8 cellular contexts compared by ENCODE assay signal in the genomic region with DNA sequence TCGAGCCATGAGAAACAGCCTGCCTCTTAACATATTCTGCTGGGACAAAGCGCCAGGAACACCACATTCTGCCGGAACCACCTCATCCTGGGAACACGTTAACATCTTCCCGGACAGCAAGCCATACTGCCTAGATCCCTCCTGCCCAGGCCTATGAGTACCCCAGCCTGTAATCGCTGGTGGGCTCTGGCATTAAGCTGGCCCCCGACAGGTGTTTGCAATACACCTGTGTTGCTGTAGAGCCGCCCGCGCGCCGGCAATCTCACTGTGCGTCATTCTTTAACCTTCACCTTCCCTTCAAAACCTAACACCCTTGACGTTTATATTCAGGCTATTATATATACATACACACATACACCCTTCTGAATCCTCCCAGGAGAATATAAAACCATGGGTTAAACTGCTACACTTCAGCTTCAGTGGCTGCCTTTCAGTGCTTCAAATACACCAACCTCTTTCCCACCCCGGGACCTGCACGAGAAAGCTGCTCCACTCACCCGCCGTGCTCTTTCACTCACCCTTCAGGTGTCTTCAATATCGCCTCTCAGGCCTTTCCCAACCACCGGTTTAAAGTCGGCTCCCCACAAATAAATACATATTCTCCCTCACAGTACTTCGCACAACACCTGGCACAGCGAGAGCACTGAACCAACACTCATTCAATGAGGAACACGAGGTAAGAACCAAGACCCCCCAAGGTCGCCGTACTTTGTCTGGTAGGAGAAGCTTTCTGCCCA. TPM values are rescaled to one million over a fixed set of nuclear protein-coding genes. Genes with fewer than 3 reads are reported as not detected.
A peak's percentile ranks its signal among the peaks of the same experiment; 100 is the strongest.
DNase-seq lines count a peak whose midpoint lies in the region; ATAC-seq, FAIRE-seq and TF ChIP-seq lines count a peak whose summit lies in the region.

No MANE protein-coding gene starts in this region.

- H4K20me1 ChIP-seq in IMR-90 (ENCODE audit: insufficient read depth, low read length): peaks cover 20% of the 10 kb centered on the region

- no peak overlapping the region for H3K56ac ChIP-seq in IMR-90 (ENCODE audit: extremely low read depth, insufficient read depth, low read length)

- no TSS peak for BruUV-seq in IMR-90 (replicated peaks; lab: Mats Ljungman, UMichigan)

- H4K8ac ChIP-seq in IMR-90 (ENCODE audit: low read depth in 2 of 2, low read length in 2 of 2): no peak overlapping the region

- POLR2A ChIA-PET in IMR-90 (lab: Charles Lee; ENCODE audit: unreplicated experiment): no interaction called here

- 0 out of 2 replicates have a peak, but pooled peaks have one; percentile 3 for TF ChIP-seq CTCF in IMR-90 (conservative IDR thresholded peaks at IDR 0.05; ENCODE audit: low read depth, low read length)
- no peak for TF ChIP-seq CTCF in bronchial epithelial cell (IDR thresholded peaks at IDR 0.05; ENCODE audit: insufficient read depth, low read length, severe bottlenecking)

- H4K5ac ChIP-seq in IMR-90 (ENCODE audit: low read depth, low read length): no peak overlapping the region

- no peak overlapping the region for H3K18ac ChIP-seq in IMR-90 (ENCODE audit: low read depth, low read length)

- no peak overlapping the region for H2BK15ac ChIP-seq in IMR-90 (ENCODE audit: low read depth, low read length)

- H3K27me3 ChIP-seq in IMR-90 (ENCODE audit: control insufficient read depth, insufficient read depth, low read length): no peaks in the 10 kb centered on the region; the same call in 1 of the 2 replicates
- H3K27me3 ChIP-seq in bronchial epithelial cell (ENCODE audit: control insufficient read depth, insufficient read depth, low read length): no peaks in the 10 kb centered on the region
- H3K27me3 ChIP-seq in mucosa of stomach (ENCODE audit: control insufficient read depth, insufficient read depth, low read length): no peaks in the 10 kb centered on the region

- H3K9me1 ChIP-seq in IMR-90 (ENCODE audit: insufficient read depth, low read length): peaks cover 18% of the 10 kb centered on the region

- CTCF ChIA-PET in IMR-90 (lab: Yijun Ruan, JAX): interaction anchor here (1.1 kb wide), 1 partner anchor 13 kb away, joined by 3 read pairs; no protein-coding TSS in a partner anchor

- no peak overlapping the region for H2AK5ac ChIP-seq in IMR-90 (ENCODE audit: low read depth, low read length)

- DNase-seq in AG08396 (ENCODE audit: low spot score) (peak; percentile 17), IMR-90 (no peak), bronchial epithelial cell (ENCODE audit: low read depth) (no peak), RCC 7860 (ENCODE audit: low spot score) (no peak), iPS-NIHi7 (ENCODE audit: extremely low spot score) (no peak), NCI-H2171 treated with DMSO at 0.1 percent for 48 hours (lab: John Stamatoyannopoulos, UW) (no peak), NCI-H1694 treated with DMSO at 0.1 percent for 48 hours (lab: John Stamatoyannopoulos, UW) (no peak)

- H2BK5ac ChIP-seq in IMR-90 (ENCODE audit: low read depth, low read length, poor library complexity, severe bottlenecking): no peak overlapping the region

- WGBS in IMR-90 (ENCODE audit: extremely low coverage in 2 of 2, insufficient read length in 1 of 2), 2 experiments: 57% methylated on average over 17 of the region's 26 CpGs; no CpG with 5 or more reads in 1 of the 2 experiments

- no peak for TF ChIP-seq RAD21 in IMR-90 (IDR thresholded peaks at IDR 0.05; ENCODE audit: low read length)

- no peak overlapping the region for H3K14ac ChIP-seq in IMR-90 (replicated peaks; ENCODE audit: low read depth, low read length)

- TF ChIP-seq POLR2A in IMR-90 (IDR thresholded peaks at IDR 0.05; ENCODE audit: low read depth, low read length): no peak

- H3K27ac ChIP-seq in IMR-90 (ENCODE audit: insufficient read depth, low read length): no peak overlapping the region

- H3K4ac ChIP-seq in IMR-90 (ENCODE audit: low read depth, low read length): no peak overlapping the region

- no peaks in the 10 kb centered on the region for H3K9me3 ChIP-seq in IMR-90 (ENCODE audit: control insufficient read depth, insufficient read depth, low read length)
- H3K9me3 ChIP-seq in mucosa of stomach (ENCODE audit: control insufficient read depth, low read length): no peaks in the 10 kb centered on the region

- H3K4me2 ChIP-seq in IMR-90 (ENCODE audit: low read depth, low read length): peak overlapping the region; percentile 95

- dilution Hi-C loops in IMR-90 (cut with HindIII; ENCODE audit: low sequenced_read_pairs, unreplicated experiment): no loop called here

- H2BK120ac ChIP-seq in IMR-90 (ENCODE audit: low read depth, low read length): no peak overlapping the region

- no peak overlapping the region for H4K91ac ChIP-seq in IMR-90 (ENCODE audit: insufficient read depth, low read depth, low read length)

- intact Hi-C loops in IMR-90 (cut with micrococcal nuclease): no loop called here

- no peak overlapping the region for H2BK20ac ChIP-seq in IMR-90 (ENCODE audit: low read depth, low read length)

- H2AK9ac ChIP-seq in IMR-90 (replicated peaks; ENCODE audit: low read depth, low read length, poor library complexity): peak overlapping the region; percentile 16

- FAIRE-seq in bronchial epithelial cell (lab: Jason Lieb, UNC): no peak
- no peak for FAIRE-seq in RCC 7860 (lab: Jason Lieb, UNC)

- H3K4me3 ChIP-seq in IMR-90 (ENCODE audit: insufficient read depth, low read depth, low read length) (peak overlapping the region; percentile 77), bronchial epithelial cell (ENCODE audit: low read depth, low read length) (peak overlapping the region; percentile 81), mucosa of stomach (ENCODE audit: low read length) (peak overlapping the region; percentile 97)

- peaks cover 14% of the 10 kb centered on the region for H3K36me3 ChIP-seq in IMR-90 (ENCODE audit: control insufficient read depth, insufficient read depth, low read length)
- H3K36me3 ChIP-seq in bronchial epithelial cell (ENCODE audit: control insufficient read depth, insufficient read depth, low read length): peaks cover 2% of the 10 kb centered on the region
- H3K36me3 ChIP-seq in mucosa of stomach (ENCODE audit: control insufficient read depth, insufficient read depth, low read length): no peaks in the 10 kb centered on the region

- in situ Hi-C loops in IMR-90 (cut with MboI; ENCODE audit: low sequenced_read_pairs): no loop called here

- H3K9ac ChIP-seq in IMR-90 (ENCODE audit: low read depth, low read length) (peak overlapping the region; percentile 70), mucosa of stomach (ENCODE audit: low read length) (peak overlapping the region; percentile 93)

- H3K4me1 ChIP-seq in IMR-90 (ENCODE audit: control insufficient read depth, insufficient read depth, low read length): peaks cover 7% of the 10 kb centered on the region
- H3K4me1 ChIP-seq in mucosa of stomach (ENCODE audit: control insufficient read depth, insufficient read depth, low read length): peaks cover 19% of the 10 kb centered on the region

- peak overlapping the region; percentile 99 for H2AFZ ChIP-seq in IMR-90 (replicated peaks; ENCODE audit: low read length, poor library complexity)

- ATAC-seq in IMR-90 (ENCODE audit: low read depth): no peak

- no peak overlapping the region for H3K23ac ChIP-seq in IMR-90 (ENCODE audit: low read depth, low read length)

- peaks cover 24 to 44% of the 10 kb centered on the region in 2 experiments for H3K79me1 ChIP-seq in IMR-90 (ENCODE audit: low read depth in 1 of 2, low read length in 2 of 2)

TF ChIP-seq in IMR-90, 13 proteins besides CTCF, POLR2A, EP300 and RAD21:
- TF ChIP-seq CEBPB (IDR thresholded peaks at IDR 0.05; ENCODE audit: low read depth, low read length) (no peak), MAZ (IDR thresholded peaks at IDR 0.05; ENCODE audit: borderline replicate concordance, low read depth, low read length) (no peak), FOS (IDR thresholded peaks at IDR 0.05; ENCODE audit: low read depth, low read length) (no peak), MAFK (IDR thresholded peaks at IDR 0.05; ENCODE audit: low read depth, low read length) (no peak), BHLHE40 (IDR thresholded peaks at IDR 0.05; ENCODE audit: low read depth, low read length) (no peak), RFX5 (IDR thresholded peaks at IDR 0.05; ENCODE audit: low read depth, low read length) (no peak), RCOR1 (IDR thresholded peaks at IDR 0.05; ENCODE audit: insufficient replicate concordance, low read length) (no peak), SMC3 (IDR thresholded peaks at IDR 0.05; ENCODE audit: low read depth, low read length) (no peak), NFE2L2 (IDR thresholded peaks at IDR 0.05; ENCODE audit: low read depth, low read length) (no peak), MXI1 (IDR thresholded peaks at IDR 0.05; ENCODE audit: borderline replicate concordance, low read depth, low read length) (no peak), CHD1 (IDR thresholded peaks at IDR 0.05; ENCODE audit: low read depth, low read length) (no peak)
- TF ChIP-seq, protein P1, sequence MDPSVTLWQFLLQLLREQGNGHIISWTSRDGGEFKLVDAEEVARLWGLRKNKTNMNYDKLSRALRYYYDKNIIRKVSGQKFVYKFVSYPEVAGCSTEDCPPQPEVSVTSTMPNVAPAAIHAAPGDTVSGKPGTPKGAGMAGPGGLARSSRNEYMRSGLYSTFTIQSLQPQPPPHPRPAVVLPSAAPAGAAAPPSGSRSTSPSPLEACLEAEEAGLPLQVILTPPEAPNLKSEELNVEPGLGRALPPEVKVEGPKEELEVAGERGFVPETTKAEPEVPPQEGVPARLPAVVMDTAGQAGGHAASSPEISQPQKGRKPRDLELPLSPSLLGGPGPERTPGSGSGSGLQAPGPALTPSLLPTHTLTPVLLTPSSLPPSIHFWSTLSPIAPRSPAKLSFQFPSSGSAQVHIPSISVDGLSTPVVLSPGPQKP (IDR thresholded peaks at IDR 0.05; ENCODE audit: borderline replicate concordance, low read depth, low read length): no peak
- TF ChIP-seq, protein P2, sequence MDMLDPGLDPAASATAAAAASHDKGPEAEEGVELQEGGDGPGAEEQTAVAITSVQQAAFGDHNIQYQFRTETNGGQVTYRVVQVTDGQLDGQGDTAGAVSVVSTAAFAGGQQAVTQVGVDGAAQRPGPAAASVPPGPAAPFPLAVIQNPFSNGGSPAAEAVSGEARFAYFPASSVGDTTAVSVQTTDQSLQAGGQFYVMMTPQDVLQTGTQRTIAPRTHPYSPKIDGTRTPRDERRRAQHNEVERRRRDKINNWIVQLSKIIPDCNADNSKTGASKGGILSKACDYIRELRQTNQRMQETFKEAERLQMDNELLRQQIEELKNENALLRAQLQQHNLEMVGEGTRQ (IDR thresholded peaks at IDR 0.05; ENCODE audit: low read depth, low read length): no peak

RNA-seq across cellular contexts. Expression of a gene that starts 1.0 kb away (rescaled TPM):
- total RNA-seq in IMR-90 (2012; rRNA removed) (9.4 and 15.1 TPM in 2 replicates), bronchial epithelial cell (19.5 and 20.6 TPM in 2 replicates)
- 30.3 and 33.4 TPM in 2 replicates for polyA plus RNA-seq in IMR-90 (2012; rRNA removed)
- 42.5 and 47.9 TPM in 2 replicates for polyA plus RNA-seq in IMR-90 (2012; cell fraction: cytosol; rRNA removed)
- polyA plus RNA-seq in IMR-90 (2012; cell fraction: nucleus; rRNA removed; ENCODE audit: low replicate concordance): 50.0 and 67.2 TPM in 2 replicates
